In genomic region chrX:138150709-138151108, GRCh38 we compare ENCODE assay signal across 16 cellular contexts.
DNase-seq lines count a peak whose midpoint lies in the region; ATAC-seq, FAIRE-seq and TF ChIP-seq lines count a peak whose summit lies in the region.
"Had no signal": no experiment of that assay in that cellular context is flagged by ENCODE, and none has a peak within 500 bp of the region (broad histone marks: within the 10 kb centered on the region; RNA-seq: fewer than 3 reads in every experiment).

No MANE protein-coding gene starts in this region.

- H3K4me2 ChIP-seq in SK-N-SH (no peak overlapping the region), PC-3 (ENCODE audit: low read length) (no peak overlapping the region)

- H3K9me2 ChIP-seq in SK-N-SH (no peaks in the 10 kb centered on the region), PC-3 (replicated peaks; ENCODE audit: low read length) (no peaks in the 10 kb centered on the region)

- no peak for DNase-seq in SK-N-SH
- DNase-seq in PC-3 = peak; percentile 33
- DNase-seq in urothelium cell line (ENCODE audit: low spot score) = peak; percentile 1
- DNase-seq in activated CD4-positive, alpha-beta T cell treated with anti-CD3 and anti-CD28 coated beads for 4 hours = no peak
- DNase-seq in activated T-cell treated with anti-CD3 and anti-CD28 coated beads, Interleukin-2, amount 50 U/mL, for 1 hour = no peak
- DNase-seq: activated CD4-positive, CD25-positive, alpha-beta regulatory T cell; activated CD8-positive, alpha-beta memory T cell treated with anti-CD3 and anti-CD28 coated beads, Interleukin-2, amount 10 ng/mL, durations not matched to agents 7 days and 5 days; activated naive CD4-positive, alpha-beta T cell; colonic mucosa; GDM1; MV-4-11; NCI-H446 treated with DMSO at 0.1 percent for 48 hours; stimulated activated CD4-positive, alpha-beta T cell treated with anti-CD3 and anti-CD28 coated beads, Interleukin-15, amount 100 ng/mL, for 24 hours had no signal

- H3K27me3 ChIP-seq in SK-N-SH (ENCODE audit: insufficient read depth) = no peaks in the 10 kb centered on the region
- no peaks in the 10 kb centered on the region for H3K27me3 ChIP-seq in PC-3 (ENCODE audit: low read length)
- H3K27me3 ChIP-seq: colonic mucosa had no signal

- WGBS in SK-N-SH (ENCODE audit: low lambda C conversion rate) = 5% methylated on average over 2 of the region's 2 CpGs

- H2AFZ ChIP-seq in SK-N-SH (ENCODE audit: low read depth) = no peak overlapping the region
- no peak overlapping the region for H2AFZ ChIP-seq in PC-3 (ENCODE audit: low read length)

- H3K27ac ChIP-seq in SK-N-SH (ENCODE audit: low read depth in 2 of 2, low read length in 1 of 2) = no peak overlapping the region
- no peak overlapping the region for H3K27ac ChIP-seq in PC-3 (ENCODE audit: low read length)
- H3K27ac ChIP-seq: colonic mucosa had no signal

- H3K36me3 ChIP-seq in SK-N-SH (replicated peaks in 1 of 2; ENCODE audit: control insufficient read depth in 1 of 2, insufficient read depth in 2 of 2, low read length in 1 of 2) (no peaks in the 10 kb centered on the region), PC-3 (ENCODE audit: low read depth, low read length) (no peaks in the 10 kb centered on the region)
- H3K36me3 ChIP-seq: colonic mucosa had no signal

- H3K9me3 ChIP-seq in SK-N-SH = no peaks in the 10 kb centered on the region
- H3K9me3 ChIP-seq in PC-3 (ENCODE audit: low read length) = no peaks in the 10 kb centered on the region
- H3K9me3 ChIP-seq: colonic mucosa had no signal

- ATAC-seq in SK-N-SH treated with all-trans-retinoic acid at 6 μM for 48 hours (no peak), PC-3 (no peak), GM19455 (IDR thresholded peaks at IDR 0.05; ENCODE audit: unreplicated experiment) (no peak)
- ATAC-seq: activated CD8-positive, alpha-beta memory T cell treated with anti-CD3 and anti-CD28 coated beads, Interleukin-2, amount 10 ng/mL, durations not matched to agents 7 days and 5 days had no signal

- no peaks in the 10 kb centered on the region for H3K4me1 ChIP-seq in SK-N-SH (ENCODE audit: control insufficient read depth in 1 of 2, insufficient read depth in 2 of 2, low read depth in 1 of 2, low read length in 1 of 2)
- no peaks in the 10 kb centered on the region for H3K4me1 ChIP-seq in PC-3 (ENCODE audit: insufficient read depth, low read length)
- H3K4me1 ChIP-seq: colonic mucosa had no signal

- intact Hi-C loops in PC-3 (cut with micrococcal nuclease) = no loop called here

- CTCF ChIA-PET in SK-N-SH (lab: Yijun Ruan, JAX) = no interaction called here
- CTCF ChIA-PET in PC-3 (lab: Charles Lee) = no interaction called here

- H3K4me3 ChIP-seq in SK-N-SH (ENCODE audit: low read depth in 2 of 2, low read length in 1 of 2) = no peak overlapping the region
- H3K4me3 ChIP-seq in PC-3 (ENCODE audit: low read length) = no peak overlapping the region
- H3K4me3 ChIP-seq: colonic mucosa had no signal

- TF ChIP-seq RAD21 in SK-N-SH (IDR thresholded peaks at IDR 0.05; ENCODE audit: low read length) = no peak
- TF ChIP-seq RAD21 in Ishikawa (IDR thresholded peaks at IDR 0.05; ENCODE audit: low read depth) = peak; percentile 4; the same call in 1 of the 2 replicates

- H3F3A ChIP-seq in SK-N-SH (replicated peaks; ENCODE audit: insufficient read depth) (no peaks in the 10 kb centered on the region), PC-3 (ENCODE audit: low read length, unreplicated experiment) (no peaks in the 10 kb centered on the region)

- POLR2A ChIA-PET in SK-N-SH (lab: Yijun Ruan, JAX) (no interaction called here), PC-3 (lab: Charles Lee; ENCODE audit: unreplicated experiment) (no interaction called here)

- no peaks in the 10 kb centered on the region for H4K20me1 ChIP-seq in SK-N-SH (ENCODE audit: insufficient read depth)
- no peaks in the 10 kb centered on the region for H4K20me1 ChIP-seq in PC-3 (ENCODE audit: low read length)

- BruUV-seq in PC-3 (replicated peaks; lab: Mats Ljungman, UMichigan) = no TSS peak

- no peak for FAIRE-seq in urothelium cell line (lab: Jason Lieb, UNC)

- TF ChIP-seq CTCF in SK-N-SH (IDR thresholded peaks at IDR 0.05) (peak; percentile 18; the same call in 1 of the 2 replicates), PC-3 (conservative IDR thresholded peaks at IDR 0.05; ENCODE audit: low read depth, low read length) (peak; percentile 42)

- H3K79me2 ChIP-seq in SK-N-SH (ENCODE audit: insufficient read depth) (no peaks in the 10 kb centered on the region), PC-3 (ENCODE audit: low read length) (no peaks in the 10 kb centered on the region)

- H3K9ac ChIP-seq in SK-N-SH = no peak overlapping the region
- H3K9ac ChIP-seq in PC-3 (ENCODE audit: low read length) = no peak overlapping the region

- no peak for TF ChIP-seq EP300 in SK-N-SH (IDR thresholded peaks at IDR 0.05; ENCODE audit: borderline replicate concordance in 1 of 2, low read depth in 1 of 2, low read length in 1 of 2)
- no peak for TF ChIP-seq EP300 in Ishikawa (IDR thresholded peaks at IDR 0.05; ENCODE audit: borderline replicate concordance)

TF ChIP-seq in SK-N-SH, 30 proteins besides CTCF, POLR2A, EP300 and RAD21 (continues in another document):
- TF ChIP-seq MAX (IDR thresholded peaks at IDR 0.05; ENCODE audit: low read depth) (no peak), JUND (IDR thresholded peaks at IDR 0.05) (no peak)

TF ChIP-seq in SK-N-SH treated with all-trans-retinoic acid at 6 μM for 48 hours, 23 proteins besides CTCF, POLR2A, EP300 and RAD21 (continues in another document):
- no peak for TF ChIP-seq ISL1 (CRISPR knock-in tag; IDR thresholded peaks at IDR 0.05)
- TF ChIP-seq GLIS3 (CRISPR knock-in tag; IDR thresholded peaks at IDR 0.05) = no peak
- TF ChIP-seq CREB5 (CRISPR knock-in tag; IDR thresholded peaks at IDR 0.05; ENCODE audit: low read depth) = no peak
- no peak for TF ChIP-seq PPARA (CRISPR knock-in tag; IDR thresholded peaks at IDR 0.05; ENCODE audit: borderline replicate concordance)
- no peak for TF ChIP-seq BACH2 (CRISPR knock-in tag; IDR thresholded peaks at IDR 0.05; ENCODE audit: borderline replicate concordance)

TF ChIP-seq in Ishikawa, 13 proteins besides CTCF, POLR2A, EP300 and RAD21:
- TF ChIP-seq YY1 (IDR thresholded peaks at IDR 0.05; ENCODE audit: low read depth) = no peak

Comparison
In these comparisons a context has a peak if more than half of its experiments do, and no peak if none do; other contexts are left out.
1. DNase-seq: peak in PC-3 (single experiment) and urothelium cell line (single experiment); none in SK-N-SH (single experiment), activated CD4-positive, alpha-beta T cell treated with anti-CD3 and anti-CD28 coated beads for 4 hours (0 of 2) and activated T-cell treated with anti-CD3 and anti-CD28 coated beads, Interleukin-2, amount 50 U/mL, for 1 hour (single experiment).